ENCODE assay signal across 10 cellular contexts in the genomic region with DNA sequence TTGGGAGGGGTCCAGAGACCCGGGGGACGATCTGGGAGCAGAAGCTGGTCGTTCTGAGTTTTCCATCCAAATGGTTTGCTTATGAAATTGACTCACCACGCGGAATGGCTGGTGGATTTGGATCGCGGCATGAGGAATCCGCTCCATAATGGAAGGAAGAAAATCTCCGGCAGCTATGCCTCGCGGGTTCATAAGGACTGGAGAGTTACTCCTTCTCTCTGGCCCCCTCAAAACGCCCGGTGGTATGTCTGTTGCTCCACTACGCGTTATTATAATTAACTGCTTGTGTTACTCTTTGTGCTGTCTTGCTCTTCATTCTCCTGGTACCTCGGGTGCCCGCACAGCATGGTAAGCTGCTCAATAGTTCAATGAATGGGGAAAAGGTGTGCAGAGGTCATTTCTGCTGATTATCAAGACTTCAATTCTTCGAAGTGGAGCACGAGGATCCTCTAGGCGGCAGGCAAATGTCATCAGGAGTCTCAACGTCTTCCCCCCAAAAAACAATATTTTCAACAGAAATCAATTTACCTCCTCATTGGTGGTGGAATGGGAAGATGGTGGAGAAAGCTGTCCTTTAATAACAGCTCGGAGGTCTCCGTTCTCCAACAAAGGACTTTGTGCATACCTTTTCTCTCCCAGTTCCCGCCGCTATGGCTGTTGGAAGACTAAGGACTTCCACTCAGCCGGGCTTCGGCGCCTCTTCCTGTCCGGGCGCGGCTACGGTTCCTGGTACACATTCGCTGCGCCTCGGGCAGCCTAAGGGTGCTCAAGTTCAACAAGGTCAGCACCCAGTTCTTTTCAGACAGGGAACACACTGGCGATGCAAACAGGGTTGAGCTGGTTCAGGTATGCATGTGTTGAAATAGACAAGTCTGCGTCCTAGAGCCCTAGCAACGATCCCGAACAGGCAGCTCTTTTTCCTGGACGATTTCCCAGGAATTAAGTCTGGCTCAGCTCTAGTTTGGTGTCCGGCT. TPM values are rescaled to one million over a fixed set of nuclear protein-coding genes. Genes with fewer than 3 reads are reported as not detected.
DNase-seq lines count a peak whose midpoint lies in the region; ATAC-seq and TF ChIP-seq lines count a peak whose summit lies in the region.
"Had no signal": no experiment of that assay in that cellular context is flagged by ENCODE, and none has a peak within 500 bp of the region (broad histone marks: within the 10 kb centered on the region; RNA-seq: fewer than 3 reads in every experiment).

No MANE protein-coding gene starts in this region.

- peaks cover 0 to 2% (median 1%) of the 10 kb centered on the region in 3 donors for H3K36me3 Mint-ChIP-seq in CD8-positive, alpha-beta memory T cell
- H3K36me3 Mint-ChIP-seq in brain, result no peaks in the 10 kb centered on the region

- POLR2A ChIA-PET in CD8-positive, alpha-beta memory T cell (lab: Charles Lee), result interaction anchor here (0.5 kb wide), 1 partner anchor 41 kb away, joined by 4 read pairs; no protein-coding TSS in a partner anchor

- no peaks in the 10 kb centered on the region for H3K79me1 ChIP-seq in mesenchymal stem cell (replicated peaks; ENCODE audit: low read length, poor library complexity, severe bottlenecking)

- in situ Hi-C loops in transverse colon (cut with MboI; ENCODE audit: low pct_ligation_motif_present in 1 of 4, low pct_unique_long_range_greater_than_20kb in 1 of 4, low sequenced_read_pairs in 3 of 4), result no loop called here

- CTCF ChIA-PET in CD8-positive, alpha-beta memory T cell (lab: Charles Lee), result interaction anchor here (0.8 kb wide), 1 partner anchor 13 kb away, joined by 3 read pairs; no protein-coding TSS in a partner anchor

- no peak overlapping the region for H3K14ac ChIP-seq in mesenchymal stem cell (ENCODE audit: low read length in 2 of 2)

- TF ChIP-seq CTCF in brain (conservative IDR thresholded peaks at IDR 0.05) (no peak), transverse colon (IDR thresholded peaks at IDR 0.05) (no peak)

- H3K9ac ChIP-seq in HUES48 (ENCODE audit: low read depth, low read length), result peak overlapping the region; percentile 22
- peak overlapping the region; percentile 19 for H3K9ac ChIP-seq in mesenchymal stem cell (ENCODE audit: low read length)
- H3K9ac ChIP-seq: parathyroid adenoma had no signal

- no peak overlapping the region for H4K91ac ChIP-seq in mesenchymal stem cell (ENCODE audit: low read length)

- no peaks in the 10 kb centered on the region for H3K4me1 ChIP-seq in CD8-positive, alpha-beta memory T cell (ENCODE audit: insufficient read depth, low read length)
- H3K4me1 ChIP-seq in HUES48 (ENCODE audit: control insufficient read depth, insufficient read depth, low read length) (peaks cover 7% of the 10 kb centered on the region; the same call in 1 of the 2 replicates), mesenchymal stem cell (ENCODE audit: control insufficient read depth, insufficient read depth, low read depth, low read length) (peaks cover 5% of the 10 kb centered on the region), SJCRH30 (no peaks in the 10 kb centered on the region), transverse colon (peaks cover 0 to 4% (median 0%) of the 10 kb centered on the region in 4 donors)
- H3K4me1 ChIP-seq: parathyroid adenoma had no signal

- H2BK12ac ChIP-seq in mesenchymal stem cell (ENCODE audit: low read length in 2 of 2), result no peak overlapping the region

- no peak for TF ChIP-seq POLR2A in transverse colon (IDR thresholded peaks at IDR 0.05)

- intact Hi-C loops in transverse colon (cut with DNase I; ENCODE audit: low total_unique reads), result no loop called here

- no peak for DNase-seq in CD8-positive, alpha-beta memory T cell
- DNase-seq in mesenchymal stem cell (no peak), SJCRH30 (no peak), C1 segment of cervical spinal cord (lab: John Stamatoyannopoulos, UW) (no peak), transverse colon (no peak)

- no peak for TF ChIP-seq EP300 in transverse colon (IDR thresholded peaks at IDR 0.05; ENCODE audit: low read depth)

- H3K27me3 ChIP-seq in CD8-positive, alpha-beta memory T cell (ENCODE audit: insufficient read depth, low read length, poor library complexity, severe bottlenecking), result peaks cover 46% of the 10 kb centered on the region
- H3K27me3 ChIP-seq in HUES48 (ENCODE audit: control insufficient read depth, insufficient read depth, low read length) (peaks cover 15% of the 10 kb centered on the region), mesenchymal stem cell (ENCODE audit: control insufficient read depth in 1 of 2, insufficient read depth in 1 of 2, low read length in 2 of 2) (peaks cover 0 to 23% of the 10 kb centered on the region in 2 experiments), SJCRH30 (no peaks in the 10 kb centered on the region), transverse colon (peaks cover 99% of the 10 kb centered on the region)

- no peak overlapping the region for H2BK15ac ChIP-seq in mesenchymal stem cell (ENCODE audit: low read depth, poor library complexity, severe bottlenecking)

- H3K9me3 ChIP-seq in CD8-positive, alpha-beta memory T cell (ENCODE audit: low read length), result no peaks in the 10 kb centered on the region
- H3K9me3 ChIP-seq in HUES48 (ENCODE audit: control insufficient read depth, insufficient read depth, low read length) (no peaks in the 10 kb centered on the region), mesenchymal stem cell (ENCODE audit: control insufficient read depth, low read length) (peaks cover 2% of the 10 kb centered on the region), SJCRH30 (replicated peaks) (no peaks in the 10 kb centered on the region), transverse colon (no peaks in the 10 kb centered on the region)

- no peak overlapping the region for H3K18ac ChIP-seq in mesenchymal stem cell (ENCODE audit: low read depth in 1 of 2, low read length in 2 of 2)

- H3K9me3 Mint-ChIP-seq in CD8-positive, alpha-beta memory T cell, result peaks cover 6 to 31% (median 27%) of the 10 kb centered on the region in 5 donors
- peaks cover 2 to 16% (median 12%) of the 10 kb centered on the region in 5 experiments for H3K9me3 Mint-ChIP-seq in brain

- peaks cover 10 to 29% (median 15%) of the 10 kb centered on the region in 3 donors for H3K4me1 Mint-ChIP-seq in CD8-positive, alpha-beta memory T cell
- H3K4me1 Mint-ChIP-seq in brain, result peaks cover 32% of the 10 kb centered on the region

- H3K23ac ChIP-seq in mesenchymal stem cell (ENCODE audit: low read length in 2 of 2), result no peak overlapping the region

- peak overlapping the region; percentile 94 for H2AFZ ChIP-seq in mesenchymal stem cell (ENCODE audit: low read depth, low read length)
- H2AFZ ChIP-seq: parathyroid adenoma had no signal

- peak overlapping the region; percentile 44 for H3K4me2 ChIP-seq in mesenchymal stem cell (ENCODE audit: low read length, poor library complexity, severe bottlenecking)

- H2BK5ac ChIP-seq in mesenchymal stem cell (ENCODE audit: low read depth, low read length, poor library complexity, severe bottlenecking), result no peak overlapping the region

- no peaks in the 10 kb centered on the region for H3K36me3 ChIP-seq in CD8-positive, alpha-beta memory T cell (ENCODE audit: insufficient read depth, low read length)
- H3K36me3 ChIP-seq in HUES48 (ENCODE audit: control insufficient read depth, insufficient read depth, low read length), result no peaks in the 10 kb centered on the region
- no peaks in the 10 kb centered on the region for H3K36me3 ChIP-seq in mesenchymal stem cell (ENCODE audit: control insufficient read depth in 1 of 2, insufficient read depth in 2 of 2, low read depth in 1 of 2, low read length in 2 of 2)
- H3K36me3 ChIP-seq in SJCRH30, result no peaks in the 10 kb centered on the region
- no peaks in the 10 kb centered on the region for H3K36me3 ChIP-seq in transverse colon

- peak overlapping the region in 2 of 8 donors; percentile 28 to 45 for H3K27ac Mint-ChIP-seq in CD8-positive, alpha-beta memory T cell
- H3K27ac Mint-ChIP-seq in brain, result no peak overlapping the region

- H2BK120ac ChIP-seq in mesenchymal stem cell (ENCODE audit: low read depth, low read length), result no peak overlapping the region

- H3K4me3 Mint-ChIP-seq in CD8-positive, alpha-beta memory T cell, result peak overlapping the region in 5 of 7 donors; percentile 26 to 82 (median 41)
- peak overlapping the region; percentile 54 to 86 (median 80) for H3K4me3 Mint-ChIP-seq in brain

- no peak overlapping the region for H3K27ac ChIP-seq in CD8-positive, alpha-beta memory T cell (ENCODE audit: low read depth, low read length)
- H3K27ac ChIP-seq in HUES48 (ENCODE audit: low read depth, low read length) (no peak overlapping the region), mesenchymal stem cell (ENCODE audit: low read length, poor library complexity, severe bottlenecking) (no peak overlapping the region), SJCRH30 (no peak overlapping the region), transverse colon (no peak overlapping the region)
- H3K27ac ChIP-seq: parathyroid adenoma had no signal

- H3K4me3 ChIP-seq in CD8-positive, alpha-beta memory T cell (ENCODE audit: low read length), result no peak overlapping the region
- H3K4me3 ChIP-seq in HUES48 (ENCODE audit: low read depth, low read length), result peak overlapping the region; percentile 78
- H3K4me3 ChIP-seq in mesenchymal stem cell (ENCODE audit: insufficient read depth in 1 of 2, low read depth in 1 of 2, low read length in 2 of 2), result peak overlapping the region; percentile 36 to 68
- no peak overlapping the region for H3K4me3 ChIP-seq in SJCRH30
- H3K4me3 ChIP-seq in transverse colon, result no peak overlapping the region

- H3K4ac ChIP-seq in mesenchymal stem cell (ENCODE audit: low read depth in 1 of 2, low read length in 2 of 2), result no peak overlapping the region

- ATAC-seq in GM18858 (IDR thresholded peaks at IDR 0.05; ENCODE audit: unreplicated experiment), result no peak

- 11% methylated on average over 37 of the region's 41 CpGs for WGBS in mesenchymal stem cell
- WGBS in transverse colon (ENCODE audit: low coverage in 1 of 2), 2 donors, result 21 to 24% methylated on average over 8 to 41 of the region's 41 CpGs

- no peak overlapping the region for H4K8ac ChIP-seq in mesenchymal stem cell (ENCODE audit: low read length)

- H2AK5ac ChIP-seq in mesenchymal stem cell (ENCODE audit: low read length, severe bottlenecking), result no peak overlapping the region

- H3K27me3 Mint-ChIP-seq in CD8-positive, alpha-beta memory T cell, result peaks cover 80 to 87% of the 10 kb centered on the region in 2 donors
- H3K27me3 Mint-ChIP-seq in brain, result peaks cover 91% of the 10 kb centered on the region

RNA-seq across cellular contexts. Expression of gene PRSS16, which starts 9.2 kb away (rescaled TPM):
- under 1 TPM; 0.35 to 0.55 TPM for total RNA-seq in CD8-positive, alpha-beta memory T cell
- 1.5 TPM for polyA plus RNA-seq in CD8-positive, alpha-beta memory T cell
- polyA plus RNA-seq in brain (ENCODE audit: insufficient read depth, low read depth, low replicate concordance), result 24.8 TPM
- polyA plus RNA-seq in mesenchymal stem cell (2013, experiment 1 of 2), result 0.17 TPM
- 0.21 TPM for polyA plus RNA-seq in mesenchymal stem cell (2013, experiment 2 of 2)
- not detected in 2 replicates for total RNA-seq in SJCRH30 (2014; rRNA removed; shearing (Covaris generic))
- total RNA-seq in transverse colon, result 10 to 100 TPM in 3 of 4 donors, 1 to 10 TPM in 1; 9.0 to 34.5 (median 18.8) TPM
- total RNA-seq: temporal lobe had no signal

Comparison
In these comparisons a context has a peak if more than half of its experiments do, and no peak if none do; other contexts are left out.
1. H3K4me3 ChIP-seq: peak in HUES48 (single experiment) and mesenchymal stem cell (2 of 2); none in CD8-positive, alpha-beta memory T cell (single experiment), SJCRH30 (single experiment) and transverse colon (0 of 4).